17 cellular contexts compared by ENCODE assay signal in the genomic region with DNA sequence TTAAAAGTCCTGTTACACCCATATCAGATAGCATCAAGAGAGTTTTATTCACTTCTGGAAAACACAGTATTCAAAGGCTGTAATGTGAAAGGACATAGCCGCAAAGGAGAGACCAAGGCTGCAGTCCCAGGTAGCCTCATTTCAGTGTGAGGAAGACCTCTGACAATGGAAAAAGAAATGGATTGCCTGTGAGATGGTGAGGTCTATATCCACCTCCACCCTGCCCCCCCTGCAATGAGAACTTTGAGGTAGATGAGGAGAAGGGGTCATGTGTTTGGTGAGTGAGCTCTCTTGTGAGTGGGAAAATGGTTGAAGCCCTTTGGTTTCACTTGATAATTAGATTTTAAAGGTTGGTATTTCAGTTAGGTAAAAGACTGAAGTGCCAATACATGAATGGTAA. TPM values are rescaled to one million over a fixed set of nuclear protein-coding genes. Genes with fewer than 3 reads are reported as not detected.
A peak's percentile ranks its signal among the peaks of the same experiment; 100 is the strongest.
DNase-seq lines count a peak whose midpoint lies in the region; ATAC-seq, FAIRE-seq and TF ChIP-seq lines count a peak whose summit lies in the region.
"Had no signal": no experiment of that assay in that cellular context is flagged by ENCODE, and none has a peak within 500 bp of the region (broad histone marks: within the 10 kb centered on the region; RNA-seq: fewer than 3 reads in every experiment).

No MANE protein-coding gene starts in this region.

- peak overlapping the region; percentile 92 for H3K4me3 ChIP-seq in CD4-positive, CD25-positive, alpha-beta regulatory T cell (ENCODE audit: low read depth, low read length)
- H3K4me3 ChIP-seq: body of pancreas, right atrium auricular region had no signal

- H3K36me3 ChIP-seq in CD4-positive, CD25-positive, alpha-beta regulatory T cell (ENCODE audit: control insufficient read depth, insufficient read depth, low read length): no peaks in the 10 kb centered on the region
- H3K36me3 ChIP-seq: right atrium auricular region had no signal

- H3K27ac Mint-ChIP-seq in CD4-positive, CD25-positive, alpha-beta regulatory T cell: peak overlapping the region; percentile 20 to 89 (median 49)
- peak overlapping the region; percentile 76 for H3K27ac Mint-ChIP-seq in activated naive CD8-positive, alpha-beta T cell treated with anti-CD3 and anti-CD28 coated beads for 36 hours
- peak overlapping the region in 8 of 10 donors; percentile 9 to 93 (median 66) for H3K27ac Mint-ChIP-seq in naive thymus-derived CD8-positive, alpha-beta T cell
- H3K27ac Mint-ChIP-seq: CD14-positive monocyte; stimulated activated naive B cell treated with anti-CD40 and anti-IgM and Interleukin-4, amounts not matched to agents 10 μg/mL and 1 μg/mL and 100 μg/mL, for 72 hours had no signal

- FAIRE-seq in GM12892 (lab: Jason Lieb, UNC): peak; percentile 33
- FAIRE-seq: endometrium had no signal

- H3K4me1 Mint-ChIP-seq in CD4-positive, CD25-positive, alpha-beta regulatory T cell: peaks cover 63 to 82% (median 73%) of the 10 kb centered on the region in 4 donors
- peaks cover 65% of the 10 kb centered on the region for H3K4me1 Mint-ChIP-seq in activated naive CD8-positive, alpha-beta T cell treated with anti-CD3 and anti-CD28 coated beads for 36 hours
- peaks cover 61 to 86% (median 78%) of the 10 kb centered on the region in 4 donors for H3K4me1 Mint-ChIP-seq in naive thymus-derived CD8-positive, alpha-beta T cell

- POLR2A ChIA-PET in naive thymus-derived CD8-positive, alpha-beta T cell (lab: Charles Lee): interaction anchor here (6.2 kb wide), 1 partner anchor 128 kb away, joined by 71 read pairs; no protein-coding TSS in a partner anchor

- peaks cover 6% of the 10 kb centered on the region for H3K27me3 Mint-ChIP-seq in CD4-positive, CD25-positive, alpha-beta regulatory T cell
- peaks cover 3% of the 10 kb centered on the region for H3K27me3 Mint-ChIP-seq in activated naive CD8-positive, alpha-beta T cell treated with anti-CD3 and anti-CD28 coated beads for 36 hours
- no peaks in the 10 kb centered on the region for H3K27me3 Mint-ChIP-seq in naive thymus-derived CD8-positive, alpha-beta T cell
- H3K27me3 Mint-ChIP-seq: stimulated activated naive B cell treated with anti-CD40 and anti-IgM and Interleukin-4, amounts not matched to agents 10 μg/mL and 1 μg/mL and 100 μg/mL, for 72 hours had no signal

- ATAC-seq in CD4-positive, CD25-positive, alpha-beta regulatory T cell (ENCODE audit: low read depth in 2 of 2): no peak
- no peak for ATAC-seq in naive thymus-derived CD8-positive, alpha-beta T cell
- ATAC-seq in GM19023 (IDR thresholded peaks at IDR 0.05; ENCODE audit: unreplicated experiment) (no peak), GM19452 (IDR thresholded peaks at IDR 0.05; ENCODE audit: unreplicated experiment) (no peak), HG03442 (IDR thresholded peaks at IDR 0.05; ENCODE audit: unreplicated experiment) (no peak), HG02981 (IDR thresholded peaks at IDR 0.05; ENCODE audit: unreplicated experiment) (no peak)
- ATAC-seq: body of pancreas; stimulated activated naive B cell treated with anti-CD40 and anti-IgM and Interleukin-4, amounts not matched to agents 10 μg/mL and 1 μg/mL and 100 μg/mL, for 72 hours had no signal

- H3K9me3 ChIP-seq in CD4-positive, CD25-positive, alpha-beta regulatory T cell (ENCODE audit: control insufficient read depth in 2 of 2, low read length in 2 of 2): no peaks in the 10 kb centered on the region
- H3K9me3 ChIP-seq: body of pancreas, right atrium auricular region had no signal

- DNase-seq in CD4-positive, CD25-positive, alpha-beta regulatory T cell: no peak
- no peak for DNase-seq in GM12892 (ENCODE audit: insufficient read length)
- DNase-seq in activated naive CD8-positive, alpha-beta T cell treated with anti-CD3 and anti-CD28 coated beads for 36 hours: no peak
- no peak for DNase-seq in naive thymus-derived CD8-positive, alpha-beta T cell
- DNase-seq: body of pancreas; GF-D8; NCI-H510A; RPMI8226; stimulated activated CD4-positive, alpha-beta T cell treated with anti-CD3 and anti-CD28 coated beads, Interleukin-4, amount 100 ng/mL, for 24 hours; stimulated activated naive B cell treated with anti-CD40 and anti-IgM and Interleukin-4, amounts not matched to agents 10 μg/mL and 1 μg/mL and 100 μg/mL, for 72 hours had no signal

- H3K36me3 Mint-ChIP-seq in CD4-positive, CD25-positive, alpha-beta regulatory T cell: peaks cover 1% of the 10 kb centered on the region
- peaks cover 60% of the 10 kb centered on the region for H3K36me3 Mint-ChIP-seq in activated naive CD8-positive, alpha-beta T cell treated with anti-CD3 and anti-CD28 coated beads for 36 hours
- peaks cover 0 to 16% (median 5%) of the 10 kb centered on the region in 3 donors for H3K36me3 Mint-ChIP-seq in naive thymus-derived CD8-positive, alpha-beta T cell

- TF ChIP-seq POLR2A in GM12892 (IDR thresholded peaks at IDR 0.05; ENCODE audit: low read depth, low read length): 0 out of 2 replicates have a peak, but pooled peaks have one; percentile 26

- H3K9me3 Mint-ChIP-seq in CD4-positive, CD25-positive, alpha-beta regulatory T cell: no peaks in the 10 kb centered on the region
- H3K9me3 Mint-ChIP-seq in activated naive CD8-positive, alpha-beta T cell treated with anti-CD3 and anti-CD28 coated beads for 36 hours: no peaks in the 10 kb centered on the region
- H3K9me3 Mint-ChIP-seq in naive thymus-derived CD8-positive, alpha-beta T cell: no peaks in the 10 kb centered on the region
- H3K9me3 Mint-ChIP-seq: stimulated activated naive B cell treated with anti-CD40 and anti-IgM and Interleukin-4, amounts not matched to agents 10 μg/mL and 1 μg/mL and 100 μg/mL, for 72 hours had no signal

- H3K27ac ChIP-seq in CD4-positive, CD25-positive, alpha-beta regulatory T cell (ENCODE audit: insufficient read depth, low read length, poor library complexity, severe bottlenecking): no peak overlapping the region
- H3K27ac ChIP-seq: body of pancreas, right atrium auricular region had no signal

- H3K4me1 ChIP-seq in CD4-positive, CD25-positive, alpha-beta regulatory T cell (ENCODE audit: control insufficient read depth, insufficient read depth, low read length, poor library complexity, severe bottlenecking): peaks cover 62% of the 10 kb centered on the region

- peak overlapping the region; percentile 55 to 98 (median 70) for H3K4me3 Mint-ChIP-seq in CD4-positive, CD25-positive, alpha-beta regulatory T cell
- H3K4me3 Mint-ChIP-seq in activated naive CD8-positive, alpha-beta T cell treated with anti-CD3 and anti-CD28 coated beads for 36 hours: peak overlapping the region; percentile 9
- peak overlapping the region in 9 of 10 donors; percentile 64 to 96 (median 94) for H3K4me3 Mint-ChIP-seq in naive thymus-derived CD8-positive, alpha-beta T cell
- H3K4me3 Mint-ChIP-seq: CD14-positive monocyte had no signal

- no peaks in the 10 kb centered on the region for H3K27me3 ChIP-seq in CD4-positive, CD25-positive, alpha-beta regulatory T cell (ENCODE audit: control insufficient read depth, insufficient read depth, low read length)
- H3K27me3 ChIP-seq: body of pancreas, right atrium auricular region had no signal

RNA-seq across cellular contexts. Expression of a gene that starts 3.5 kb away (rescaled TPM):
- total RNA-seq in CD4-positive, CD25-positive, alpha-beta regulatory T cell: 34.9 TPM
- 100 to 1,000 TPM; 160 to 203 (median 187) TPM for polyA plus RNA-seq in CD4-positive, CD25-positive, alpha-beta regulatory T cell
- polyA plus RNA-seq in GM12892 (2012; ENCODE audit: missing spikeins): 86.3 TPM
- total RNA-seq in activated naive CD8-positive, alpha-beta T cell treated with anti-CD3 and anti-CD28 coated beads for 36 hours: 100 to 1,000 TPM; 107 to 116 TPM
- total RNA-seq in naive thymus-derived CD8-positive, alpha-beta T cell: 100 to 1,000 TPM; 107 to 112 TPM
- 100 to 1,000 TPM; 170 to 193 (median 181) TPM for polyA plus RNA-seq in naive thymus-derived CD8-positive, alpha-beta T cell

RNA-seq across cellular contexts. Expression of a gene that starts 3.5 kb away (rescaled TPM):
- total RNA-seq in CD4-positive, CD25-positive, alpha-beta regulatory T cell: 13.7 TPM
- 1 to 10 TPM; 1.0 to 2.4 (median 1.9) TPM for polyA plus RNA-seq in CD4-positive, CD25-positive, alpha-beta regulatory T cell
- 12.1 TPM for polyA plus RNA-seq in GM12892 (2012; ENCODE audit: missing spikeins)
- total RNA-seq in activated naive CD8-positive, alpha-beta T cell treated with anti-CD3 and anti-CD28 coated beads for 36 hours: 10 to 100 TPM; 12.4 to 12.7 TPM
- total RNA-seq in naive thymus-derived CD8-positive, alpha-beta T cell: 10 to 100 TPM; 31.9 to 32.7 TPM
- polyA plus RNA-seq in naive thymus-derived CD8-positive, alpha-beta T cell: 1 to 10 TPM; 1.7 to 2.1 (median 1.9) TPM

Comparison
In these comparisons a context has a peak if more than half of its experiments do, and no peak if none do; other contexts are left out.
1. H3K4me3 Mint-ChIP-seq: peak in every context shown above with its lines; median percentile 94 in naive thymus-derived CD8-positive, alpha-beta T cell; 70 in CD4-positive, CD25-positive, alpha-beta regulatory T cell; 9 in activated naive CD8-positive, alpha-beta T cell treated with anti-CD3 and anti-CD28 coated beads for 36 hours.